In the genomic region with DNA sequence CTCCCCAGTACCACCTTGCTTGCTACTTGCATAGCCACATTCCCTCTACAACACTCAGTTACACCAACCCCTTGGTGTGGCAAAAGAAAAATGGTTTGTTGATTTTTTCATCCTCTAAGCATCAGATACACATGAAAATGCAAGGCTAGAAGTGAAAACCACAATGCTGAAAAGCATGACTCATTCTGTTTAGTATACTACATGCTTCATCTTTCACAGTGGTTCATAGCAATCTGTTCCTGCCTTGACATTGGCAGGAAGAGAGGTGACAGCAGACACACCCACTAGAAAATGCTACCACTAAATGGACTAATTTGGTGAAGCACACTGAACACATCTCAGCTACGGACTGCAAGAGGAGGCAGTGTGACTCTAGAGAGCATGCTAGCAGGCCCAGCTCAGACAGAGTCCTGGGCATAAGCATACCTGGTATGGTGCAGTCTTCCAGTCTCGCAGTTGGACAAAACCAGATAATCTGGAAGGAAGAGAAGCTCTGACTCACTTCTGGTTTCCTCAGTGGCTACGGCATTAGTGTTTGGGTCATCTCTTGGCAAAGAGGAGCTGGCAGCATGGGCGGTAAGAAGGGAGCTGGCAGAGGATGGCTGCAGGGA, we compare ENCODE assay signal across 9 cellular contexts. TPM values are rescaled to one million over a fixed set of nuclear protein-coding genes. Genes with fewer than 3 reads are reported as not detected.
DNase-seq lines count a peak whose midpoint lies in the region; ATAC-seq and TF ChIP-seq lines count a peak whose summit lies in the region.
"Had no signal": no experiment of that assay in that cellular context is flagged by ENCODE, and none has a peak within 500 bp of the region (broad histone marks: within the 10 kb centered on the region; RNA-seq: fewer than 3 reads in every experiment).

No MANE protein-coding gene starts in this region.

- WGBS in lower leg skin, 2 donors = 34 to 73% methylated on average over 4 of the region's 4 CpGs

- no peak for TF ChIP-seq CTCF in GM13977 (IDR thresholded peaks at IDR 0.05; ENCODE audit: extremely low read depth, insufficient read depth, missing control alignments)
- TF ChIP-seq CTCF in lower leg skin (IDR thresholded peaks at IDR 0.05) = no peak

- H3K27me3 Mint-ChIP-seq in central memory CD8-positive, alpha-beta T cell = no peaks in the 10 kb centered on the region

- ATAC-seq in GM21526 (IDR thresholded peaks at IDR 0.05; ENCODE audit: low FRiP score, unreplicated experiment) = peak; percentile 72
- peak; percentile 97 for ATAC-seq in central memory CD8-positive, alpha-beta T cell (replicated peaks; ENCODE audit: extremely low read depth, poor library complexity, severe bottlenecking)

- no peak for TF ChIP-seq POLR2A in lower leg skin (IDR thresholded peaks at IDR 0.05)

- DNase-seq in GM13977 (ENCODE audit: low spot score) (peak; percentile 74), HPDE6-E6E7 (ENCODE audit: extremely low spot score) (peak; percentile 62), SKM-1 treated with dmso at 0.1 percent for 144 hours (lab: John Stamatoyannopoulos, UW; ENCODE audit: unreplicated experiment) (no peak), lower leg skin (ENCODE audit: low spot score in 2 of 2) (no peak), NCI-H526 treated with DMSO at 0.1 percent for 48 hours (lab: John Stamatoyannopoulos, UW) (no peak), SHP77 treated with DMSO at 0.1 percent for 48 hours (lab: John Stamatoyannopoulos, UW) (no peak)
- peak in 1 of 2 donors; percentile 34 for DNase-seq in central memory CD8-positive, alpha-beta T cell (ENCODE audit: low spot score in 2 of 2)
- DNase-seq: lower lobe of right lung had no signal

- in situ Hi-C loops in GM13977 (cut with MboI; ENCODE audit: low pct_unique_long_range_greater_than_20kb, low sequenced_read_pairs, unreplicated experiment) = no loop called here

- H3K4me1 Mint-ChIP-seq in central memory CD8-positive, alpha-beta T cell = peaks cover 50% of the 10 kb centered on the region

- H3K27ac Mint-ChIP-seq in central memory CD8-positive, alpha-beta T cell (ENCODE audit: low read depth) = peak overlapping the region; percentile 84

- no peak overlapping the region for H3K4me3 ChIP-seq in lower leg skin (ENCODE audit: low read depth, poor library complexity, severe bottlenecking)
- H3K4me3 ChIP-seq: lower lobe of right lung had no signal

- peaks cover 33% of the 10 kb centered on the region for H3K36me3 Mint-ChIP-seq in central memory CD8-positive, alpha-beta T cell (ENCODE audit: insufficient read depth)

- H3K4me3 Mint-ChIP-seq in central memory CD8-positive, alpha-beta T cell = peak overlapping the region; percentile 71

- no peaks in the 10 kb centered on the region for H3K9me3 Mint-ChIP-seq in central memory CD8-positive, alpha-beta T cell

- intact Hi-C loops in lower leg skin (cut with DNase I; ENCODE audit: low total_unique reads) = no loop called here

RNA-seq across cellular contexts. Expression of gene GAB3, which starts 38.0 kb away (rescaled TPM):
- 1 to 10 TPM in 3 of 4 donors, under 1 TPM in 1; 0.30 to 1.8 (median 1.4) TPM for total RNA-seq in lower leg skin

RNA-seq across cellular contexts. Expression of gene DKC1, which starts 49.8 kb away (rescaled TPM):
- 10 to 100 TPM; 25.8 to 33.9 (median 29.3) TPM for total RNA-seq in lower leg skin

RNA-seq across cellular contexts. Expression of gene CTAG2, which starts 59.5 kb away (rescaled TPM):
- total RNA-seq in lower leg skin = not detected
- total RNA-seq: lower lobe of right lung had no signal

Comparison
In these comparisons a context has a peak if more than half of its experiments do, and no peak if none do; other contexts are left out.
1. DNase-seq: peak in GM13977 (single experiment) and HPDE6-E6E7 (single experiment); none in SKM-1 treated with dmso at 0.1 percent for 144 hours (single experiment), lower leg skin (0 of 2), NCI-H526 treated with DMSO at 0.1 percent for 48 hours (single experiment) and SHP77 treated with DMSO at 0.1 percent for 48 hours (single experiment).